24 cellular contexts compared by ENCODE assay signal in genomic region chr3:144801890-144802289, GRCh38.
A peak's percentile ranks its signal among the peaks of the same experiment; 100 is the strongest.
DNase-seq lines count a peak whose midpoint lies in the region; ATAC-seq lines count a peak whose summit lies in the region.
"Had no signal": no experiment of that assay in that cellular context is flagged by ENCODE, and none has a peak within 500 bp of the region (broad histone marks: within the 10 kb centered on the region; RNA-seq: fewer than 3 reads in every experiment).

No MANE protein-coding gene starts in this region.

- no peak overlapping the region for H3K4me3 ChIP-seq in neuronal stem cell (ENCODE audit: low read length in 2 of 2)
- H3K4me3 ChIP-seq: A549; BLaER1 treated with 17β-estradiol and CSF1 and Interleukin-3, amounts not matched to agents 10 nM and 100 nM; GM12878 had no signal

- no peaks in the 10 kb centered on the region for H3K79me1 ChIP-seq in neuronal stem cell (ENCODE audit: low read depth, low read length)

- no peaks in the 10 kb centered on the region for H3K27me3 ChIP-seq in neuronal stem cell (ENCODE audit: control insufficient read depth in 3 of 3, insufficient read depth in 3 of 3, low read depth in 1 of 3, low read length in 3 of 3)
- H3K27me3 ChIP-seq: BE2C; BLaER1 treated with 17β-estradiol and CSF1 and Interleukin-3, amounts not matched to agents 10 nM and 100 nM had no signal

- ATAC-seq in Right ventricle myocardium inferior (no peak), left cardiac atrium (no peak), GM18907 (IDR thresholded peaks at IDR 0.05; ENCODE audit: unreplicated experiment) (no peak)
- ATAC-seq in stimulated activated effector memory CD8-positive, alpha-beta T cell treated with anti-CD3 and anti-CD28 coated beads, Interleukin-12 subunit alpha, Interleukin-12 subunit beta, amount 100 ng/mL, for 72 hours = peak; percentile 26
- ATAC-seq: A549, GM12878 had no signal

- H3K4me1 ChIP-seq in neuronal stem cell (ENCODE audit: control insufficient read depth in 2 of 2, insufficient read depth in 1 of 2, low read depth in 1 of 2, low read length in 2 of 2) = no peaks in the 10 kb centered on the region
- H3K4me1 ChIP-seq: A549; BE2C; BLaER1 treated with 17β-estradiol and CSF1 and Interleukin-3, amounts not matched to agents 10 nM and 100 nM had no signal

- H3K36me3 Mint-ChIP-seq in stimulated activated effector memory CD8-positive, alpha-beta T cell treated with anti-CD3 and anti-CD28 coated beads, Interleukin-12 subunit alpha, Interleukin-12 subunit beta, amount 100 ng/mL, for 72 hours = no peaks in the 10 kb centered on the region
- H3K36me3 Mint-ChIP-seq: CD14-positive monocyte; CD8-positive, alpha-beta memory T cell had no signal

- H3K27ac Mint-ChIP-seq in stimulated activated effector memory CD8-positive, alpha-beta T cell treated with anti-CD3 and anti-CD28 coated beads, Interleukin-12 subunit alpha, Interleukin-12 subunit beta, amount 100 ng/mL, for 72 hours = no peak overlapping the region
- H3K27ac Mint-ChIP-seq: CD14-positive monocyte; CD4-positive, alpha-beta T cell; CD8-positive, alpha-beta memory T cell had no signal

- H3K18ac ChIP-seq in neuronal stem cell (ENCODE audit: low read length) = peak overlapping the region; percentile 28

- H3K23ac ChIP-seq in neuronal stem cell (ENCODE audit: low read depth, low read length, poor library complexity) = no peak overlapping the region

- H3K4me2 ChIP-seq in neuronal stem cell (ENCODE audit: insufficient read depth, low read length, poor library complexity, severe bottlenecking) = no peak overlapping the region
- H3K4me2 ChIP-seq: A549; BLaER1 treated with 17β-estradiol and CSF1 and Interleukin-3, amounts not matched to agents 10 nM and 100 nM had no signal

- no peak overlapping the region for H2BK12ac ChIP-seq in neuronal stem cell (ENCODE audit: low read length)

- no peaks in the 10 kb centered on the region for H3K36me3 ChIP-seq in neuronal stem cell (replicated peaks in 1 of 2; ENCODE audit: control insufficient read depth in 2 of 2, insufficient read depth in 2 of 2, low read length in 2 of 2)
- H3K36me3 ChIP-seq: BE2C; BLaER1 treated with 17β-estradiol and CSF1 and Interleukin-3, amounts not matched to agents 10 nM and 100 nM had no signal

- H2AK5ac ChIP-seq in neuronal stem cell (ENCODE audit: low read depth, low read length) = no peak overlapping the region

- no peak overlapping the region for H2AFZ ChIP-seq in neuronal stem cell (ENCODE audit: low read length)

- H3K4ac ChIP-seq in neuronal stem cell (ENCODE audit: low read length) = no peak overlapping the region

- H2BK5ac ChIP-seq in neuronal stem cell (ENCODE audit: low read length) = no peak overlapping the region

- peaks cover 0 to 2% of the 10 kb centered on the region in 2 donors for H3K9me3 ChIP-seq in neuronal stem cell (replicated peaks in 1 of 2; ENCODE audit: control insufficient read depth in 2 of 2, insufficient read depth in 1 of 2, low read depth in 1 of 2, low read length in 2 of 2)
- H3K9me3 ChIP-seq: A549, BE2C had no signal

- WGBS in neuronal stem cell (ENCODE audit: extremely low coverage in 2 of 2, insufficient read length in 2 of 2, insufficient replicate concordance in 1 of 2), 2 donors = no CpG with 5 or more reads among the region's 1 CpG

- no peak overlapping the region for H3K14ac ChIP-seq in neuronal stem cell (ENCODE audit: low read length)

- H4K8ac ChIP-seq in neuronal stem cell (ENCODE audit: low read depth, low read length) = no peak overlapping the region

- H4K91ac ChIP-seq in neuronal stem cell (ENCODE audit: low read depth, low read length, poor library complexity) = no peak overlapping the region

- peaks cover 8% of the 10 kb centered on the region for H3K9me3 Mint-ChIP-seq in stimulated activated effector memory CD8-positive, alpha-beta T cell treated with anti-CD3 and anti-CD28 coated beads, Interleukin-12 subunit alpha, Interleukin-12 subunit beta, amount 100 ng/mL, for 72 hours

- H3K9ac ChIP-seq in neuronal stem cell (ENCODE audit: low read depth, low read length, poor library complexity) = no peak overlapping the region
- H3K9ac ChIP-seq: BLaER1 treated with 17β-estradiol and CSF1 and Interleukin-3, amounts not matched to agents 10 nM and 100 nM had no signal

- H2BK120ac ChIP-seq in neuronal stem cell (ENCODE audit: low read depth, low read length) = no peak overlapping the region

- intact Hi-C loops in Right ventricle myocardium inferior (cut with DNase I) (no loop called here), left cardiac atrium (cut with DNase I) (no loop called here)

- no peak overlapping the region for H3K27ac ChIP-seq in neuronal stem cell (replicated peaks; ENCODE audit: low read length)
- H3K27ac ChIP-seq: A549; BLaER1 treated with 17β-estradiol and CSF1 and Interleukin-3, amounts not matched to agents 10 nM and 100 nM had no signal

- H3K4me3 Mint-ChIP-seq in stimulated activated effector memory CD8-positive, alpha-beta T cell treated with anti-CD3 and anti-CD28 coated beads, Interleukin-12 subunit alpha, Interleukin-12 subunit beta, amount 100 ng/mL, for 72 hours = no peak overlapping the region
- H3K4me3 Mint-ChIP-seq: CD4-positive, alpha-beta T cell; CD8-positive, alpha-beta memory T cell had no signal

- no peak overlapping the region for H2BK15ac ChIP-seq in neuronal stem cell (ENCODE audit: low read length)

- peak; percentile 44 for DNase-seq in Right ventricle myocardium inferior (ENCODE audit: missing footprints)
- DNase-seq in left cardiac atrium = no peak
- DNase-seq in neuronal stem cell (ENCODE audit: low spot score) = no peak
- DNase-seq in stimulated activated effector memory CD8-positive, alpha-beta T cell treated with anti-CD3 and anti-CD28 coated beads, Interleukin-12 subunit alpha, Interleukin-12 subunit beta, amount 100 ng/mL, for 72 hours (ENCODE audit: low spot score in 2 of 2) = no peak
- DNase-seq in NCI-H2171 (lab: John Stamatoyannopoulos, UW) = no peak
- DNase-seq in NCI-H2227 (lab: John Stamatoyannopoulos, UW; ENCODE audit: unreplicated experiment) = no peak
- DNase-seq: 8988T; ACHN; AML-193; BE2C; CD4-positive, alpha-beta T cell; CD8-positive, alpha-beta memory T cell; DMS 273 treated with DMSO at 0.1 percent for 48 hours; DMS79; EL; GDM1; GOT3; H7; HCEC 1CT had no signal

- no peaks in the 10 kb centered on the region for H3K4me1 Mint-ChIP-seq in stimulated activated effector memory CD8-positive, alpha-beta T cell treated with anti-CD3 and anti-CD28 coated beads, Interleukin-12 subunit alpha, Interleukin-12 subunit beta, amount 100 ng/mL, for 72 hours
- H3K4me1 Mint-ChIP-seq: CD14-positive monocyte; CD8-positive, alpha-beta memory T cell had no signal
